Comparison of ENCODE assay signal across 1 cellular context in genomic region chr20:21182832-21183563, GRCh38.
TF ChIP-seq lines count a peak whose summit lies in the region.

No MANE protein-coding gene starts in this region.

TF ChIP-seq in HEK293, 187 proteins besides CTCF, POLR2A, EP300 and RAD21 (continued from another document):
- TF ChIP-seq ZNF660 (tag by site-specific recombination; IDR thresholded peaks at IDR 0.05) = no peak
- TF ChIP-seq KLF8 (tag by site-specific recombination; IDR thresholded peaks at IDR 0.05) = peak; percentile 32; the same call in 1 of the 2 replicates
- TF ChIP-seq ZNF311 (tag by site-specific recombination; IDR thresholded peaks at IDR 0.05; ENCODE audit: borderline replicate concordance) = no peak
- TF ChIP-seq ZNF157 (tag by site-specific recombination; IDR thresholded peaks at IDR 0.05) = no peak
- TF ChIP-seq ZNF184 (tag by site-specific recombination; IDR thresholded peaks at IDR 0.05) = peak; percentile 81
- peak; percentile 31; the same call in 1 of the 2 replicates for TF ChIP-seq ZNF341 (tag by site-specific recombination; IDR thresholded peaks at IDR 0.05; ENCODE audit: low read depth)
- 0 out of 2 replicates have a peak, but pooled peaks have one; percentile 14 for TF ChIP-seq ZNF335 (tag by site-specific recombination; conservative IDR thresholded peaks at IDR 0.05)
- TF ChIP-seq ZNF692 (tag by site-specific recombination; IDR thresholded peaks at IDR 0.05) = 0 out of 2 replicates have a peak, but pooled peaks have one; percentile 44
- TF ChIP-seq ZNF639 (tag by site-specific recombination; IDR thresholded peaks at IDR 0.05) = peak; percentile 50; the same call in 1 of the 2 replicates
- TF ChIP-seq ZNF274 (IDR thresholded peaks at IDR 0.05; ENCODE audit: low read length) = no peak
- TF ChIP-seq ZNF274 (tag by site-specific recombination; IDR thresholded peaks at IDR 0.05; ENCODE audit: borderline replicate concordance) = no peak
- TF ChIP-seq ZNF549 (tag by site-specific recombination; IDR thresholded peaks at IDR 0.05) = no peak
- TF ChIP-seq PRDM6 (tag by site-specific recombination; IDR thresholded peaks at IDR 0.05) = peak; percentile 95
- TF ChIP-seq ZNF664 (tag by site-specific recombination; IDR thresholded peaks at IDR 0.05) = peak; percentile 62; the same call in 1 of the 2 replicates
- no peak for TF ChIP-seq ZNF354C (tag by site-specific recombination; IDR thresholded peaks at IDR 0.05; ENCODE audit: borderline replicate concordance, low read depth)
- TF ChIP-seq ZNF701 (tag by site-specific recombination; IDR thresholded peaks at IDR 0.05) = no peak
- no peak for TF ChIP-seq MEIS1 (CRISPR knock-in tag; IDR thresholded peaks at IDR 0.05; ENCODE audit: borderline replicate concordance)
- no peak for TF ChIP-seq ZNF24 (tag by site-specific recombination; IDR thresholded peaks at IDR 0.05)
- TF ChIP-seq TSHZ1 (tag by site-specific recombination; IDR thresholded peaks at IDR 0.05; ENCODE audit: borderline replicate concordance) = 0 out of 2 replicates have a peak, but pooled peaks have one; percentile 34
- TF ChIP-seq ZNF626 (tag by site-specific recombination; IDR thresholded peaks at IDR 0.05) = no peak
- TF ChIP-seq ZNF513 (tag by site-specific recombination; IDR thresholded peaks at IDR 0.05) = no peak
- no peak for TF ChIP-seq ZNF558 (tag by site-specific recombination; IDR thresholded peaks at IDR 0.05)
- TF ChIP-seq ZBTB21 (tag by site-specific recombination; IDR thresholded peaks at IDR 0.05) = no peak
- no peak for TF ChIP-seq ZNF138 (tag by site-specific recombination; IDR thresholded peaks at IDR 0.05; ENCODE audit: borderline replicate concordance)
- TF ChIP-seq TCF7L2 (IDR thresholded peaks at IDR 0.05; ENCODE audit: borderline replicate concordance, low read depth, low read length) = no peak
- no peak for TF ChIP-seq ZNF677 (tag by site-specific recombination; IDR thresholded peaks at IDR 0.05)
- peak; percentile 55; the same call in 1 of the 2 replicates for TF ChIP-seq ZNF366 (tag by site-specific recombination; conservative IDR thresholded peaks at IDR 0.05)
